ENCODE assay signal across 8 cellular contexts in genomic region chrX:78029663-78030062, GRCh38.
DNase-seq lines count a peak whose midpoint lies in the region; ATAC-seq and TF ChIP-seq lines count a peak whose summit lies in the region.

No MANE protein-coding gene starts in this region.

- no peaks in the 10 kb centered on the region for H3K9me3 ChIP-seq in upper lobe of left lung

- H3K4me3 Mint-ChIP-seq in WTC11: no peak overlapping the region

- no peaks in the 10 kb centered on the region for H3K27me3 ChIP-seq in upper lobe of left lung

- no peak for TF ChIP-seq CTCF in WTC11 (IDR thresholded peaks at IDR 0.05)
- TF ChIP-seq CTCF in upper lobe of left lung (IDR thresholded peaks at IDR 0.05): peak in 3 of 6 experiments; percentile 19 to 38 (median 27)

- no peaks in the 10 kb centered on the region for H3K4me1 Mint-ChIP-seq in WTC11

- WGBS in upper lobe of left lung, 2 donors: 38 to 44% methylated on average over 2 of the region's 2 CpGs

- no peak overlapping the region for H3K27ac Mint-ChIP-seq in WTC11

- TF ChIP-seq EP300 in upper lobe of left lung (IDR thresholded peaks at IDR 0.05): no peak

- CTCF ChIA-PET in WTC11 (lab: Charles Lee): interaction anchor here (0.7 to 1.8 kb wide), 6 partner anchors 63 to 1491 kb away, joined by 3 to 9 read pairs (median 4); partner anchors contain the start of genes ATP7A and COX7B

- H3K36me3 Mint-ChIP-seq in WTC11: no peaks in the 10 kb centered on the region

- H3K9me3 Mint-ChIP-seq in WTC11: no peaks in the 10 kb centered on the region

- no peak for TF ChIP-seq POLR2A in upper lobe of left lung (IDR thresholded peaks at IDR 0.05)

- no peak overlapping the region for H3K27ac ChIP-seq in upper lobe of left lung

- H3K27me3 Mint-ChIP-seq in WTC11 (ENCODE audit: low read depth): no peaks in the 10 kb centered on the region

- H3K4me1 ChIP-seq in upper lobe of left lung: no peaks in the 10 kb centered on the region

- peaks cover 0 to 3% (median 0%) of the 10 kb centered on the region in 4 donors for H3K36me3 ChIP-seq in upper lobe of left lung

- DNase-seq in NCI-H1436 (lab: John Stamatoyannopoulos, UW): peak; percentile 0
- no peak for DNase-seq in NCI-H1436 treated with DMSO at 0.1 percent for 48 hours (lab: John Stamatoyannopoulos, UW)
- peak; percentile 33 to 47 for DNase-seq in Kasumi-1 (lab: John Stamatoyannopoulos, UW)
- peak; percentile 20 for DNase-seq in WTC11 (ENCODE audit: low spot score)
- peak; percentile 35 for DNase-seq in inferior parietal cortex (ENCODE audit: extremely low spot score)
- no peak for DNase-seq in islet precursor cell
- no peak for DNase-seq in upper lobe of left lung

- ATAC-seq in WTC11: peak; percentile 39
- no peak for ATAC-seq in HG02970 (IDR thresholded peaks at IDR 0.05; ENCODE audit: low FRiP score, unreplicated experiment)
- ATAC-seq in upper lobe of left lung (ENCODE audit: low FRiP score in 2 of 2): no peak

- POLR2A ChIA-PET in WTC11 (lab: Charles Lee): no interaction called here

- H3K4me3 ChIP-seq in upper lobe of left lung: no peak overlapping the region

TF ChIP-seq in WTC11, 78 proteins besides CTCF, POLR2A, EP300 and RAD21:
- TF ChIP-seq HMGA2 (CRISPR knock-in tag; IDR thresholded peaks at IDR 0.05) (no peak), ZNF416 (CRISPR knock-in tag; IDR thresholded peaks at IDR 0.05) (no peak), ZNF232 (CRISPR knock-in tag; IDR thresholded peaks at IDR 0.05) (no peak), TEAD1 (CRISPR knock-in tag; IDR thresholded peaks at IDR 0.05) (no peak)

Comparison
In these comparisons a context has a peak if more than half of its experiments do, and no peak if none do; other contexts are left out.
1. DNase-seq: peak in NCI-H1436 (single experiment), Kasumi-1 (2 of 2), WTC11 (single experiment) and inferior parietal cortex (single experiment); none in NCI-H1436 treated with DMSO at 0.1 percent for 48 hours (single experiment), islet precursor cell (single experiment) and upper lobe of left lung (0 of 2).